Comparison of ENCODE assay signal across 12 cellular contexts in the genomic region with DNA sequence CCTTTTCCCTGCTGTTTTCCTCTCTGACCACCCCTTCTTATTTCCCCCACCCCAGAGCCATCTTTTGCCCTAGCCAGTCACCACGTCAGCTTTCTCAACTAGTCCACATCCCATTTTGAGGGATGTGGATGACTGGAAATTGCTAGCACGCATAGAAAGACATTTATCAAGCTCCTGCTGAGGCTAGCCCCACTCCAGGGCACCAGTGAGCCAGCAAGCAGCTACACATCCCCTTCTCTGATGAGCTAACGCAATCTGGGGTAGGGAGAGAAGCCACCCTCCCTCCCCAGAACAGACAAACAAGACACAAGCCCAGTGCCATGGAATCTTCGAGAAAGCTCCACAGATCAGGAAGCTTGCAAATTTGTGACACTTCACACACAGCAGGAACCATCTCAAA. TPM values are rescaled to one million over a fixed set of nuclear protein-coding genes. Genes with fewer than 3 reads are reported as not detected.
DNase-seq lines count a peak whose midpoint lies in the region; ATAC-seq and TF ChIP-seq lines count a peak whose summit lies in the region.
"Had no signal": no experiment of that assay in that cellular context is flagged by ENCODE, and none has a peak within 500 bp of the region (broad histone marks: within the 10 kb centered on the region; RNA-seq: fewer than 3 reads in every experiment).

No MANE protein-coding gene starts in this region.

- H3K4me1 Mint-ChIP-seq in GM23338 (peaks cover 12% of the 10 kb centered on the region), WTC11 (peaks cover 18% of the 10 kb centered on the region)

- no peaks in the 10 kb centered on the region for H3K9me2 ChIP-seq in GM23338 (ENCODE audit: insufficient read depth)

- H3K9me3 Mint-ChIP-seq in GM23338 = no peaks in the 10 kb centered on the region; the same call in 2 of the 3 replicates
- H3K9me3 Mint-ChIP-seq in WTC11 = no peaks in the 10 kb centered on the region

- H4K20me1 ChIP-seq in GM23338 (replicated peaks; ENCODE audit: insufficient read depth) = no peaks in the 10 kb centered on the region

- POLR2A ChIA-PET in WTC11 (lab: Charles Lee) = no interaction called here

- H3K36me3 ChIP-seq in GM23338 (ENCODE audit: insufficient read depth) = no peaks in the 10 kb centered on the region
- peaks cover 9% of the 10 kb centered on the region for H3K36me3 ChIP-seq in skeletal muscle satellite cell (ENCODE audit: insufficient read depth, low read length)

- peaks cover 25% of the 10 kb centered on the region for H3K27me3 Mint-ChIP-seq in GM23338 (ENCODE audit: insufficient read depth, low read depth, poor library complexity)
- H3K27me3 Mint-ChIP-seq in WTC11 (ENCODE audit: low read depth) = peaks cover 30% of the 10 kb centered on the region

- H3F3A ChIP-seq in GM23338 (replicated peaks; ENCODE audit: low read depth) = no peaks in the 10 kb centered on the region

- TF ChIP-seq CTCF in GM23338 (conservative IDR thresholded peaks at IDR 0.05; ENCODE audit: low read depth in 2 of 2) = no peak
- no peak for TF ChIP-seq CTCF in WTC11 (IDR thresholded peaks at IDR 0.05)
- no peak for TF ChIP-seq CTCF in foreskin fibroblast (IDR thresholded peaks at IDR 0.05; ENCODE audit: low read depth, low read length)

- peak overlapping the region; percentile 84 for H3K9ac ChIP-seq in skeletal muscle satellite cell (ENCODE audit: low read depth, low read length)

- H3K27ac Mint-ChIP-seq in GM23338 (no peak overlapping the region), WTC11 (no peak overlapping the region)
- H3K27ac Mint-ChIP-seq: activated CD8-positive, alpha-beta T cell treated with anti-CD3 and anti-CD28 coated beads, Interleukin-2, amount 10 ng/mL, durations not matched to agents 7 days and 5 days had no signal

- H3K27ac ChIP-seq in GM23338 (ENCODE audit: low read depth) = no peak overlapping the region

- H3K4me1 ChIP-seq in GM23338 (ENCODE audit: insufficient read depth) (peaks cover 5% of the 10 kb centered on the region; the same call in 1 of the 2 replicates), skeletal muscle satellite cell (ENCODE audit: control insufficient read depth, insufficient read depth, low read length) (peaks cover 22% of the 10 kb centered on the region)

- DNase-seq in GM23338 (ENCODE audit: low spot score) = no peak
- no peak for DNase-seq in WTC11 (ENCODE audit: low spot score)
- DNase-seq in foreskin fibroblast = peak in 1 of 2 donors; percentile 16
- no peak for DNase-seq in hepatic stellate cell (ENCODE audit: low spot score)
- DNase-seq in SIG-M5 (lab: John Stamatoyannopoulos, UW) = no peak
- DNase-seq in NCI-H446 (lab: John Stamatoyannopoulos, UW) = no peak
- DNase-seq: activated CD8-positive, alpha-beta T cell treated with anti-CD3 and anti-CD28 coated beads, Interleukin-2, amount 10 ng/mL, durations not matched to agents 7 days and 5 days; GOT3; NCI-H1694; SHP77 treated with DMSO at 0.1 percent for 48 hours had no signal

- H3K4me3 Mint-ChIP-seq in GM23338 = peak overlapping the region; percentile 68
- H3K4me3 Mint-ChIP-seq in WTC11 = peak overlapping the region; percentile 63
- H3K4me3 Mint-ChIP-seq: activated CD8-positive, alpha-beta T cell treated with anti-CD3 and anti-CD28 coated beads, Interleukin-2, amount 10 ng/mL, durations not matched to agents 7 days and 5 days had no signal

- CTCF ChIA-PET in WTC11 (lab: Charles Lee) = interaction anchor here (0.6 to 1.3 kb wide), 3 partner anchors 9 to 220 kb away, joined by 3 read pairs; no protein-coding TSS in a partner anchor

- H3K4me2 ChIP-seq in GM23338 (peak overlapping the region; percentile 68), skeletal muscle satellite cell (ENCODE audit: low read length) (peak overlapping the region; percentile 82)

- peak overlapping the region; percentile 46 for H3K4me3 ChIP-seq in GM23338
- peak overlapping the region; percentile 65 to 68 for H3K4me3 ChIP-seq in foreskin fibroblast (ENCODE audit: low read depth in 1 of 2, low read length in 2 of 2)
- peak overlapping the region; percentile 75 for H3K4me3 ChIP-seq in skeletal muscle satellite cell (ENCODE audit: low read length)

- peaks cover 14% of the 10 kb centered on the region for H3K36me3 Mint-ChIP-seq in GM23338 (ENCODE audit: low read depth)
- H3K36me3 Mint-ChIP-seq in WTC11 = peaks cover 15% of the 10 kb centered on the region

- ATAC-seq in GM23338 (no peak), WTC11 (no peak), GM18873 (IDR thresholded peaks at IDR 0.05; ENCODE audit: low FRiP score, unreplicated experiment) (no peak)
- ATAC-seq: activated CD8-positive, alpha-beta T cell treated with anti-CD3 and anti-CD28 coated beads, Interleukin-2, amount 10 ng/mL, durations not matched to agents 7 days and 5 days had no signal

- H2AFZ ChIP-seq in GM23338 = no peak overlapping the region

- H3K27me3 ChIP-seq in GM23338 (ENCODE audit: insufficient read depth) (peaks cover 17% of the 10 kb centered on the region), skeletal muscle satellite cell (ENCODE audit: control insufficient read depth, insufficient read depth, low read length) (no peaks in the 10 kb centered on the region)

- no peaks in the 10 kb centered on the region for H3K9me3 ChIP-seq in skeletal muscle satellite cell (replicated peaks; ENCODE audit: low read length)

- 0 out of 2 replicates have a peak, but pooled peaks cover 3% of the 10 kb centered on the region for H3K79me2 ChIP-seq in GM23338 (replicated peaks; ENCODE audit: insufficient read depth)

TF ChIP-seq in GM23338, 12 proteins besides CTCF, POLR2A, EP300 and RAD21 (continues in another document):
- no peak for TF ChIP-seq EZH2 (IDR thresholded peaks at IDR 0.05; ENCODE audit: low read depth, unreplicated experiment)
- TF ChIP-seq JUNB (IDR thresholded peaks at IDR 0.05; ENCODE audit: unreplicated experiment) = no peak
- no peak for TF ChIP-seq POLR2AphosphoS5 (IDR thresholded peaks at IDR 0.05; ENCODE audit: low read depth)
- TF ChIP-seq EZH2phosphoT487 (IDR thresholded peaks at IDR 0.05; ENCODE audit: unreplicated experiment) = no peak
- TF ChIP-seq CREB1 (CRISPR knock-in tag; IDR thresholded peaks at IDR 0.05; ENCODE audit: low read depth) = no peak
- TF ChIP-seq ZNF331 (CRISPR knock-in tag; IDR thresholded peaks at IDR 0.05; ENCODE audit: low read depth) = no peak

TF ChIP-seq in WTC11, 78 proteins besides CTCF, POLR2A, EP300 and RAD21 (continues in another document):
- TF ChIP-seq ZNF532 (CRISPR knock-in tag; IDR thresholded peaks at IDR 0.05; ENCODE audit: borderline replicate concordance) = no peak
- TF ChIP-seq TEAD4 (CRISPR knock-in tag; IDR thresholded peaks at IDR 0.05) = no peak
- no peak for TF ChIP-seq ZNF263 (CRISPR knock-in tag; IDR thresholded peaks at IDR 0.05; ENCODE audit: low read depth)
- TF ChIP-seq ZNF423 (CRISPR knock-in tag; IDR thresholded peaks at IDR 0.05) = no peak
- TF ChIP-seq, protein P1, sequence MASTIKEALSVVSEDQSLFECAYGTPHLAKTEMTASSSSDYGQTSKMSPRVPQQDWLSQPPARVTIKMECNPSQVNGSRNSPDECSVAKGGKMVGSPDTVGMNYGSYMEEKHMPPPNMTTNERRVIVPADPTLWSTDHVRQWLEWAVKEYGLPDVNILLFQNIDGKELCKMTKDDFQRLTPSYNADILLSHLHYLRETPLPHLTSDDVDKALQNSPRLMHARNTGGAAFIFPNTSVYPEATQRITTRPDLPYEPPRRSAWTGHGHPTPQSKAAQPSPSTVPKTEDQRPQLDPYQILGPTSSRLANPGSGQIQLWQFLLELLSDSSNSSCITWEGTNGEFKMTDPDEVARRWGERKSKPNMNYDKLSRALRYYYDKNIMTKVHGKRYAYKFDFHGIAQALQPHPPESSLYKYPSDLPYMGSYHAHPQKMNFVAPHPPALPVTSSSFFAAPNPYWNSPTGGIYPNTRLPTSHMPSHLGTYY (CRISPR knock-in tag; IDR thresholded peaks at IDR 0.05) = no peak
- TF ChIP-seq GRHL2 (CRISPR knock-in tag; IDR thresholded peaks at IDR 0.05; ENCODE audit: insufficient replicate concordance, severe bottlenecking) = no peak

RNA-seq across cellular contexts. Expression of gene GABRE, which starts 1.2 kb away (rescaled TPM):
- total RNA-seq in GM23338 (2014; rRNA removed; shearing (Covaris generic)) = 4.2 and 8.3 TPM in 2 replicates
- 4.9 and 6.0 TPM in 2 replicates for polyA plus RNA-seq in GM23338 (2016; fragmentation: Nextera tagmentation; extraction: Ambion mirVana)
- 6.5 to 12.3 TPM (median 11.7 TPM) in 3 replicates for total RNA-seq in WTC11 (2021)
- total RNA-seq in skeletal muscle satellite cell (2012; rRNA removed) = 10.5 and 18.8 TPM in 2 replicates
- total RNA-seq: activated CD8-positive, alpha-beta T cell treated with anti-CD3 and anti-CD28 coated beads, Interleukin-2, amount 10 ng/mL, durations not matched to agents 7 days and 5 days had no signal
